Comparison of ENCODE assay signal across 8 cellular contexts in the genomic region with DNA sequence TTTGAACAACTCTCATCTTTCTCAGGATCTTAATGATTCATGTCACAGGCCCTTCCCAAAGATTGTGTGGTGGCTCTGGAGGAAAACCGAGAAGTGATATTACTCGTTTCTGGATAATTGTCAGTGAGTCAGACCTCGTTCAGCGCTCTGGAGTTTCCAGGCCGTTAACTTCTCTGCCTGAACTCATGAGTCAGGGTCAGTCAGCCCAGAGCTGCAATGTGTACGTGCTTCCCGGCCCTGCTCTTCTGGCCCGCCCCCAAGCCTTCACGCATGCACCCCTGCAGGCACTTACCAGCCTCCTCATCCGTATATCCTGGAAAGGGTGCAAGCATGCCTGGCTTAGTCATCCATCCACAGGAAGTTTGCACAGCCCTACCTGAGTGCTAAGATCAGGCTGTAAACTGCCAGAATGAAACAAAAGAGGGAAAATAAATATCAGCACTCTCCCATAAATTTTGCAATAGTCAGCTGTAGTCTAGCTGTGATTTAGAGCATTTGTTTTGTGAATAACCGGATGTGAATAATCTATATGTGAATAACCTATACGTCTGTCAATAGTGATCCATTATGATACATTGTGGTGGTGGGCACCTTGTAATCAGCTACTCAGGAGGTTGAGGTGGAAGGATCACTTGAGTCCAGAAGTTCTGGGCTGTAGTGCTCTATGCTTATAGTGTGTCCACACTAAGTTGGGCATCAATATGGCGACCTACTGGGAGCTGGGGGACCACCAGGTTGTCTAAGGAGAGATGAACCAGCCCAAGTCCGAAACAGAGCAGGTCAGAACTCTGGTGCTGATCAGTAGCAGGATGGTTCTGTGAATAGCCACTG. TPM values are rescaled to one million over a fixed set of nuclear protein-coding genes. Genes with fewer than 3 reads are reported as not detected.
DNase-seq lines count a peak whose midpoint lies in the region; ATAC-seq, FAIRE-seq and TF ChIP-seq lines count a peak whose summit lies in the region.

No MANE protein-coding gene starts in this region.

- H3K4me3 Mint-ChIP-seq in activated T-cell treated with anti-CD3 and anti-CD28 coated beads, Interleukin-2, amount 50 U/mL, for 4 hours = no peak overlapping the region

- H3K36me3 Mint-ChIP-seq in activated T-cell treated with anti-CD3 and anti-CD28 coated beads, Interleukin-2, amount 50 U/mL, for 4 hours (ENCODE audit: insufficient read depth) = no peaks in the 10 kb centered on the region

- no peak for TF ChIP-seq CTCF in BE2C (IDR thresholded peaks at IDR 0.05; ENCODE audit: low read depth, low read length)

- H3K27me3 Mint-ChIP-seq in activated T-cell treated with anti-CD3 and anti-CD28 coated beads, Interleukin-2, amount 50 U/mL, for 4 hours (ENCODE audit: low read depth) = peaks cover 5% of the 10 kb centered on the region

- H3K9me3 ChIP-seq in BE2C = no peaks in the 10 kb centered on the region
- H3K9me3 ChIP-seq in right cardiac atrium (ENCODE audit: control insufficient read depth, low read length) = no peaks in the 10 kb centered on the region

- H3K9me3 Mint-ChIP-seq in activated T-cell treated with anti-CD3 and anti-CD28 coated beads, Interleukin-2, amount 50 U/mL, for 4 hours = no peaks in the 10 kb centered on the region

- no peak for FAIRE-seq in GM19239 (lab: Jason Lieb, UNC)

- H3K4me1 ChIP-seq in BE2C (peaks cover 18% of the 10 kb centered on the region), right cardiac atrium (ENCODE audit: control insufficient read depth, insufficient read depth, low read length) (peaks cover 2% of the 10 kb centered on the region)

- ATAC-seq in GM19395 (IDR thresholded peaks at IDR 0.05; ENCODE audit: unreplicated experiment) (peak; percentile 70), right cardiac atrium (peak; percentile 77 to 90), HG03354 (IDR thresholded peaks at IDR 0.05; ENCODE audit: poor library complexity, severe bottlenecking, unreplicated experiment) (no peak)
- peak; percentile 96 to 97 for ATAC-seq in activated T-cell treated with anti-CD3 and anti-CD28 coated beads, Interleukin-2, amount 50 U/mL, for 4 hours

- no peak overlapping the region for H3K27ac ChIP-seq in right cardiac atrium (ENCODE audit: low read length)

- H3K4me3 ChIP-seq in BE2C (ENCODE audit: low read depth, low read length) (no peak overlapping the region), right cardiac atrium (ENCODE audit: low read length) (no peak overlapping the region)

- intact Hi-C loops in right cardiac atrium (cut with DNase I) = no loop called here

- peaks cover 2% of the 10 kb centered on the region for H3K4me1 Mint-ChIP-seq in activated T-cell treated with anti-CD3 and anti-CD28 coated beads, Interleukin-2, amount 50 U/mL, for 4 hours (ENCODE audit: low read depth)

- 37% methylated on average over 14 of the region's 14 CpGs for WGBS in right cardiac atrium

- no peaks in the 10 kb centered on the region for H3K36me3 ChIP-seq in BE2C

- no peaks in the 10 kb centered on the region for H3K27me3 ChIP-seq in BE2C
- H3K27me3 ChIP-seq in right cardiac atrium (ENCODE audit: control insufficient read depth, insufficient read depth) = no peaks in the 10 kb centered on the region

- DNase-seq in BE2C = peak; percentile 93
- peak; percentile 81 for DNase-seq in NCI-H1436 treated with DMSO at 0.1 percent for 48 hours (lab: John Stamatoyannopoulos, UW)
- DNase-seq in activated T-cell treated with anti-CD3 and anti-CD28 coated beads, Interleukin-2, amount 50 U/mL, for 4 hours = no peak
- DNase-seq in right cardiac atrium = peak; percentile 73 to 78 (median 74)
- DNase-seq in smooth muscle cell of the brain vasculature (ENCODE audit: low read depth, low spot score) = peak; percentile 74
- no peak for DNase-seq in GM19239 (ENCODE audit: insufficient read length, low spot score)

RNA-seq across cellular contexts. Expression of a gene that starts 35.3 kb away (rescaled TPM):
- polyA plus RNA-seq in BE2C (2012; ENCODE audit: insufficient read depth, insufficient read length, low read depth) = 23.0 TPM
- 1 to 10 TPM; 4.7 to 8.2 (median 7.7) TPM for total RNA-seq in activated T-cell treated with anti-CD3 and anti-CD28 coated beads, Interleukin-2, amount 50 U/mL, for 4 hours
- 10 to 100 TPM; 32.6 to 39.6 (median 33.5) TPM for total RNA-seq in right cardiac atrium
- 16.4 TPM for polyA plus RNA-seq in right cardiac atrium

Comparison
In these comparisons a context has a peak if more than half of its experiments do, and no peak if none do; other contexts are left out.
1. DNase-seq: peak in BE2C (single experiment), NCI-H1436 treated with DMSO at 0.1 percent for 48 hours (single experiment), right cardiac atrium (3 of 3) and smooth muscle cell of the brain vasculature (single experiment); none in activated T-cell treated with anti-CD3 and anti-CD28 coated beads, Interleukin-2, amount 50 U/mL, for 4 hours (single experiment) and GM19239 (single experiment).